In the genomic region with DNA sequence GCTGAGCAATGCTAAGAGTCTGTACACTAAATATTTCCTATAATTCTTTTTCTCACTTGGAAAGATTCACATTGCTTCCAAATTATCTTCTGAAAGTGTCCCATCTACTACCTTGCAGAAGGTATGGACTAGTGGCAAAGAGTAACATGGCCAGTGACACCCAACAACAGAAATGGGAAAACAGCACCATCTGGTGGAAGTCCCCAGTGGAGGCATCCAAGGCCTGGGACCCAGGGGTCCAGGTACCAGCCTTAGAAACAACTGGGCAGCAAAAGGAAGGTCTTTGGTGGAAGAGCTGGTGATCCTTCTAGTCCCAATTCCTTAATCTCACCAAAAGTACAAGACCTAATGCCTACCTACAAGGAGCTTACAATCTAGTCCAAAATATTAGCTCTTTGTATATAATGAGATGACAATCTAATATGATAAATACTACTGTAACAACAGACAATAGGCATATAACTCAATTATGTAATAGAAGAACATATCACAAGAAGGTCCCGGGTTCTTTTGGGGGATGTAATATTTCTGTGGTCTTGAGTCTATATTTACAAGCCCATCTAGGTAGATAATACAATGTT, we compare ENCODE assay signal across 9 cellular contexts. TPM values are rescaled to one million over a fixed set of nuclear protein-coding genes. Genes with fewer than 3 reads are reported as not detected.
DNase-seq lines count a peak whose midpoint lies in the region; ATAC-seq, FAIRE-seq and TF ChIP-seq lines count a peak whose summit lies in the region.
"Had no signal": no experiment of that assay in that cellular context is flagged by ENCODE, and none has a peak within 500 bp of the region (broad histone marks: within the 10 kb centered on the region; RNA-seq: fewer than 3 reads in every experiment).

No MANE protein-coding gene starts in this region.

- no peak overlapping the region for H3K56ac ChIP-seq in H9 (ENCODE audit: insufficient read length, low read depth, low read length)

- H3K9me3 Mint-ChIP-seq in H9 = no peaks in the 10 kb centered on the region

- intact Hi-C loops in pancreas (cut with DNase I) = no loop called here

- FAIRE-seq in pancreas (lab: Jason Lieb, UNC) (no peak), RCC 7860 (lab: Jason Lieb, UNC) (no peak)

- TF ChIP-seq CTCF in H9 (conservative IDR thresholded peaks at IDR 0.05) (peak; percentile 95), pancreas (IDR thresholded peaks at IDR 0.05) (peak; percentile 32 to 50 (median 36))

- H3K27me3 Mint-ChIP-seq in H9 (ENCODE audit: low read depth) = peaks cover 32% of the 10 kb centered on the region

- H3K4me1 ChIP-seq in H9 (ENCODE audit: insufficient read depth, low read length) = no peaks in the 10 kb centered on the region
- no peaks in the 10 kb centered on the region for H3K4me1 ChIP-seq in pancreas

- WGBS in H9 (ENCODE audit: extremely low coverage, insufficient read length, low lambda C conversion rate) = no CpG with 5 or more reads among the region's 1 CpG
- 51 to 62% methylated on average over 1 of the region's 1 CpG for WGBS in pancreas, 2 donors

- no peak overlapping the region for H3K27ac ChIP-seq in H9 (ENCODE audit: insufficient read length, low read depth, low read length)
- no peak overlapping the region for H3K27ac ChIP-seq in pancreas
- H3K27ac ChIP-seq: SK-N-MC had no signal

- no peaks in the 10 kb centered on the region for H3K23me2 ChIP-seq in H9 (ENCODE audit: insufficient read length, low read depth, low read length, poor library complexity, severe bottlenecking)

- no peak overlapping the region for H3K27ac Mint-ChIP-seq in H9

- H3K36me3 Mint-ChIP-seq in H9 (ENCODE audit: insufficient read depth in 1 of 3, low read depth in 3 of 3) = no peaks in the 10 kb centered on the region

- H4K91ac ChIP-seq in H9 (ENCODE audit: insufficient read length, low read depth, low read length) = no peak overlapping the region

- H3K79me1 ChIP-seq in H9 (ENCODE audit: insufficient read depth, low read depth, low read length, poor library complexity, severe bottlenecking) = no peaks in the 10 kb centered on the region

- H2BK5ac ChIP-seq in H9 (ENCODE audit: insufficient read length, low read length) = no peak overlapping the region

- no peak overlapping the region for H2BK15ac ChIP-seq in H9 (ENCODE audit: low read depth, low read length)

- H3K27me3 ChIP-seq in H9 (ENCODE audit: insufficient read depth, low read length) (no peaks in the 10 kb centered on the region), pancreas (no peaks in the 10 kb centered on the region)

- H3K4me3 Mint-ChIP-seq in H9 = no peak overlapping the region

- H3K23ac ChIP-seq in H9 (ENCODE audit: insufficient read length, low read depth, low read length) = no peak overlapping the region

- no peak overlapping the region for H2BK120ac ChIP-seq in H9 (ENCODE audit: low read depth, low read length, poor library complexity, severe bottlenecking)

- peak; percentile 52 for DNase-seq in COR-L47 (lab: John Stamatoyannopoulos, UW)
- DNase-seq in H9 = peak; percentile 74
- peak; percentile 30 for DNase-seq in RKO (ENCODE audit: low spot score)
- DNase-seq in central memory CD4-positive, alpha-beta T cell = peak; percentile 11
- peak in 4 of 6 donors; percentile 7 to 34 (median 24) for DNase-seq in pancreas
- no peak for DNase-seq in activated CD4-positive, CD25-positive, alpha-beta regulatory T cell treated with anti-CD3 and anti-CD28 coated beads, Interleukin-2, amount 50 U/mL, for 72 hours
- no peak for DNase-seq in RCC 7860 (ENCODE audit: low spot score)

- H3K9ac ChIP-seq in H9 (ENCODE audit: extremely low read depth, insufficient read length, low read length) = no peak overlapping the region

- H3K4me2 ChIP-seq in H9 (ENCODE audit: insufficient read depth, insufficient read length, low read length) = no peak overlapping the region

- H2AK5ac ChIP-seq in H9 (ENCODE audit: insufficient read length, low read length) = no peak overlapping the region

- ATAC-seq in pancreas (peak; percentile 63 to 86 (median 76)), HG03439 (IDR thresholded peaks at IDR 0.05; ENCODE audit: unreplicated experiment) (no peak)

- no peak overlapping the region for H3K18ac ChIP-seq in H9 (ENCODE audit: insufficient read length, low read depth, low read length)

- no peak overlapping the region for H3T11ph ChIP-seq in H9 (ENCODE audit: low read length)

- H2BK20ac ChIP-seq in H9 (ENCODE audit: low read depth, low read length, poor library complexity, severe bottlenecking) = no peak overlapping the region

- H3K14ac ChIP-seq in H9 (ENCODE audit: insufficient read depth, low read length) = no peak overlapping the region

- no peak overlapping the region for H2BK12ac ChIP-seq in H9 (ENCODE audit: insufficient read length, low read depth, low read length)

- H3K36me3 ChIP-seq in pancreas = no peaks in the 10 kb centered on the region

- no peaks in the 10 kb centered on the region for H3K9me3 ChIP-seq in H9 (ENCODE audit: control insufficient read depth, low read depth, low read length)
- H3K9me3 ChIP-seq in pancreas = no peaks in the 10 kb centered on the region

- no peaks in the 10 kb centered on the region for H3K4me1 Mint-ChIP-seq in H9

- H4K8ac ChIP-seq in H9 (replicated peaks; ENCODE audit: insufficient read length, low read depth, low read length) = no peak overlapping the region

- H4K5ac ChIP-seq in H9 (ENCODE audit: insufficient read length, low read depth, low read length) = no peak overlapping the region

- H3K4ac ChIP-seq in H9 (ENCODE audit: low read depth, low read length) = no peak overlapping the region

- no peak overlapping the region for H2AFZ ChIP-seq in H9 (ENCODE audit: low read length)

- H3K79me2 ChIP-seq in H9 (ENCODE audit: insufficient read depth, low read length) = no peaks in the 10 kb centered on the region

- H4K20me1 ChIP-seq in H9 (ENCODE audit: control insufficient read depth, insufficient read depth, insufficient read length) = no peaks in the 10 kb centered on the region

- H3K4me3 ChIP-seq in pancreas = no peak overlapping the region
- H3K4me3 ChIP-seq: SK-N-MC had no signal

RNA-seq across cellular contexts. Expression of a gene that starts 55.3 kb away (rescaled TPM):
- not detected in 2 replicates for total RNA-seq in H9 (2021)
- 1 to 10 TPM in 5 of 6 donors, under 1 TPM in 1; 0.92 to 5.2 (median 2.8) TPM for total RNA-seq in pancreas
- polyA plus RNA-seq in pancreas = 1 to 10 TPM; 2.9 to 3.2 TPM

Comparison
In these comparisons a context has a peak if more than half of its experiments do, and no peak if none do; other contexts are left out.
1. DNase-seq: peak in COR-L47 (single experiment), H9 (single experiment), RKO (single experiment), central memory CD4-positive, alpha-beta T cell (single experiment) and pancreas (4 of 6); none in activated CD4-positive, CD25-positive, alpha-beta regulatory T cell treated with anti-CD3 and anti-CD28 coated beads, Interleukin-2, amount 50 U/mL, for 72 hours (single experiment) and RCC 7860 (single experiment).